9 cellular contexts compared by ENCODE assay signal in genomic region chr15:90620379-90621134, GRCh38.
A peak's percentile ranks its signal among the peaks of the same experiment; 100 is the strongest.
DNase-seq lines count a peak whose midpoint lies in the region; ATAC-seq and TF ChIP-seq lines count a peak whose summit lies in the region.
"Had no signal": no experiment of that assay in that cellular context is flagged by ENCODE, and none has a peak within 500 bp of the region (broad histone marks: within the 10 kb centered on the region; RNA-seq: fewer than 3 reads in every experiment).

No MANE protein-coding gene starts in this region.

- intact Hi-C loops in lower lobe of right lung (cut with DNase I): no loop called here

- ATAC-seq in GM18868 (IDR thresholded peaks at IDR 0.05; ENCODE audit: unreplicated experiment) (peak; percentile 91), HG02938 (IDR thresholded peaks at IDR 0.05; ENCODE audit: unreplicated experiment) (peak; percentile 59), T-helper 17 cell (peak; percentile 77), lower lobe of right lung (peak; percentile 49 to 72), HG03521 (IDR thresholded peaks at IDR 0.05; ENCODE audit: unreplicated experiment) (no peak)

- no peaks in the 10 kb centered on the region for H3K27me3 Mint-ChIP-seq in T-helper 17 cell

- peaks cover 77% of the 10 kb centered on the region for H3K36me3 ChIP-seq in lower lobe of right lung

- no peaks in the 10 kb centered on the region for H3K4me1 ChIP-seq in lower lobe of right lung

- no peak for TF ChIP-seq CTCF in lower lobe of right lung (IDR thresholded peaks at IDR 0.05)

- H3K36me3 Mint-ChIP-seq in T-helper 17 cell (ENCODE audit: low read depth): peaks cover 7% of the 10 kb centered on the region

- no peak overlapping the region for H3K4me3 ChIP-seq in lower lobe of right lung

- H3K27me3 ChIP-seq in lower lobe of right lung (ENCODE audit: low read depth): no peaks in the 10 kb centered on the region

- H3K27ac ChIP-seq in lower lobe of right lung: peak overlapping the region; percentile 3

- peak overlapping the region; percentile 62 for H3K4me3 Mint-ChIP-seq in T-helper 17 cell

- H3K9me3 ChIP-seq in T-helper 17 cell (ENCODE audit: control insufficient read depth, low read length, poor library complexity, severe bottlenecking) (no peaks in the 10 kb centered on the region), lower lobe of right lung (no peaks in the 10 kb centered on the region)

- DNase-seq in T-helper 17 cell (no peak), lower lobe of right lung (peak; percentile 58), RKO (ENCODE audit: low spot score) (no peak), NCI-H345 (lab: John Stamatoyannopoulos, UW) (no peak), DMS153 treated with DMSO at 0.1 percent for 48 hours (lab: John Stamatoyannopoulos, UW; ENCODE audit: unreplicated experiment) (no peak)
- DNase-seq: hypothalamus had no signal

- peak overlapping the region; percentile 78 for H3K27ac Mint-ChIP-seq in T-helper 17 cell

- H3K4me1 Mint-ChIP-seq in T-helper 17 cell: peaks cover 19% of the 10 kb centered on the region
